In the genomic region with DNA sequence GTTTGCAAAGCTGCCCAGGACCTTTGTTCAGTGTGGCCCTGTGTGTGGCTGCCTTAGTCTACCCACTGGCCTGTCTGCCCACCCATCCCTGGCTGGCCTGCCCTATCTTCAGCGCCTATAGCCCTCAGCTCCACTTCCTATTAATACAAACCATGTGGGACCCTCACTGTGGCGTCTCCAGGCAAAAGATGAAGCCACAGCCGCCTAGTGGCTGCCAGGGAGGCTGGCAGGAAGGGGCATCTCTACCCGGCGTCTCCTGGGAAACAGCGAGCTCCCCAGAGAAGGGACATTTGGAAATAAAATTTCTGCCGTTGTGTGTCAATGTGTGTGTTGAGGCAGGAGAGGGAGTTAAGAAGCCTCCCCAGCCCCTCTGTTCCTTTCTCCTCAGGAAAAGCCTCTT, we compare ENCODE assay signal across 1 cellular context.
TF ChIP-seq lines count a peak whose summit lies in the region.

No MANE protein-coding gene starts in this region.

TF ChIP-seq in WTC11, 78 proteins besides CTCF, POLR2A, EP300 and RAD21 (continued from another document):
- TF ChIP-seq, protein P1, sequence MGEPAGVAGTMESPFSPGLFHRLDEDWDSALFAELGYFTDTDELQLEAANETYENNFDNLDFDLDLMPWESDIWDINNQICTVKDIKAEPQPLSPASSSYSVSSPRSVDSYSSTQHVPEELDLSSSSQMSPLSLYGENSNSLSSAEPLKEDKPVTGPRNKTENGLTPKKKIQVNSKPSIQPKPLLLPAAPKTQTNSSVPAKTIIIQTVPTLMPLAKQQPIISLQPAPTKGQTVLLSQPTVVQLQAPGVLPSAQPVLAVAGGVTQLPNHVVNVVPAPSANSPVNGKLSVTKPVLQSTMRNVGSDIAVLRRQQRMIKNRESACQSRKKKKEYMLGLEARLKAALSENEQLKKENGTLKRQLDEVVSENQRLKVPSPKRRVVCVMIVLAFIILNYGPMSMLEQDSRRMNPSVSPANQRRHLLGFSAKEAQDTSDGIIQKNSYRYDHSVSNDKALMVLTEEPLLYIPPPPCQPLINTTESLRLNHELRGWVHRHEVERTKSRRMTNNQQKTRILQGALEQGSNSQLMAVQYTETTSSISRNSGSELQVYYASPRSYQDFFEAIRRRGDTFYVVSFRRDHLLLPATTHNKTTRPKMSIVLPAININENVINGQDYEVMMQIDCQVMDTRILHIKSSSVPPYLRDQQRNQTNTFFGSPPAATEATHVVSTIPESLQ (CRISPR knock-in tag; IDR thresholded peaks at IDR 0.05): no peak
- TF ChIP-seq KAT7 (CRISPR knock-in tag; IDR thresholded peaks at IDR 0.05; ENCODE audit: borderline replicate concordance) (no peak), CBFB (CRISPR knock-in tag; IDR thresholded peaks at IDR 0.05; ENCODE audit: low read depth) (no peak), TEAD4 (CRISPR knock-in tag; IDR thresholded peaks at IDR 0.05) (no peak), ETV6 (CRISPR knock-in tag; IDR thresholded peaks at IDR 0.05) (no peak)
- TF ChIP-seq, protein P2, sequence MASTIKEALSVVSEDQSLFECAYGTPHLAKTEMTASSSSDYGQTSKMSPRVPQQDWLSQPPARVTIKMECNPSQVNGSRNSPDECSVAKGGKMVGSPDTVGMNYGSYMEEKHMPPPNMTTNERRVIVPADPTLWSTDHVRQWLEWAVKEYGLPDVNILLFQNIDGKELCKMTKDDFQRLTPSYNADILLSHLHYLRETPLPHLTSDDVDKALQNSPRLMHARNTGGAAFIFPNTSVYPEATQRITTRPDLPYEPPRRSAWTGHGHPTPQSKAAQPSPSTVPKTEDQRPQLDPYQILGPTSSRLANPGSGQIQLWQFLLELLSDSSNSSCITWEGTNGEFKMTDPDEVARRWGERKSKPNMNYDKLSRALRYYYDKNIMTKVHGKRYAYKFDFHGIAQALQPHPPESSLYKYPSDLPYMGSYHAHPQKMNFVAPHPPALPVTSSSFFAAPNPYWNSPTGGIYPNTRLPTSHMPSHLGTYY (CRISPR knock-in tag; IDR thresholded peaks at IDR 0.05): no peak
- TF ChIP-seq, protein P3, sequence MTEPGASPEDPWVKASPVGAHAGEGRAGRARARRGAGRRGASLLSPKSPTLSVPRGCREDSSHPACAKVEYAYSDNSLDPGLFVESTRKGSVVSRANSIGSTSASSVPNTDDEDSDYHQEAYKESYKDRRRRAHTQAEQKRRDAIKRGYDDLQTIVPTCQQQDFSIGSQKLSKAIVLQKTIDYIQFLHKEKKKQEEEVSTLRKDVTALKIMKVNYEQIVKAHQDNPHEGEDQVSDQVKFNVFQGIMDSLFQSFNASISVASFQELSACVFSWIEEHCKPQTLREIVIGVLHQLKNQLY (CRISPR knock-in tag; IDR thresholded peaks at IDR 0.05): no peak
- TF ChIP-seq, protein P4, sequence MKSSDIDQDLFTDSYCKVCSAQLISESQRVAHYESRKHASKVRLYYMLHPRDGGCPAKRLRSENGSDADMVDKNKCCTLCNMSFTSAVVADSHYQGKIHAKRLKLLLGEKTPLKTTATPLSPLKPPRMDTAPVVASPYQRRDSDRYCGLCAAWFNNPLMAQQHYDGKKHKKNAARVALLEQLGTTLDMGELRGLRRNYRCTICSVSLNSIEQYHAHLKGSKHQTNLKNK (CRISPR knock-in tag; IDR thresholded peaks at IDR 0.05): no peak
